ENCODE assay signal across 22 cellular contexts in the genomic region with DNA sequence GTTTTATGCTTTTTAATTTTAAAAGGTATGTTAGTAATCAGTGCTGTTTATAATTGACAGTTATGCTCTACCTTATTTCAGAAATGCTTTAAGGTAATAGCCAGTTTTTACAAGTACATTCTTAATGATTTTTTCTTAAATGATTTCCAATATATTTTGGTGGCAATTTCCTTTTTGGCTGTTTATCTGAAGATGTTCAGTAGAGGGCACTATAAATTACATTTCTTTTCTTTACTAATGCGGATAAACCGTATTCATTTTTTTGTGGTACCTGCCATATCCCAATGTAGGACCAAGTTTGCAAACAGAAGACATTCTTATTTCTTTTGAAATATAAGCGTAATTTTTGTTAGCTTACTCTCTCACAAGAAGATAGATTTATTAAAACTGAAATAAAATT.
A peak's percentile ranks its signal among the peaks of the same experiment; 100 is the strongest.
DNase-seq lines count a peak whose midpoint lies in the region; ATAC-seq, FAIRE-seq and TF ChIP-seq lines count a peak whose summit lies in the region.
"Had no signal": no experiment of that assay in that cellular context is flagged by ENCODE, and none has a peak within 500 bp of the region (broad histone marks: within the 10 kb centered on the region; RNA-seq: fewer than 3 reads in every experiment).

No MANE protein-coding gene starts in this region.

- H2BK20ac ChIP-seq in IMR-90 (ENCODE audit: low read depth, low read length), result no peak overlapping the region

- no peak overlapping the region for H4K91ac ChIP-seq in IMR-90 (ENCODE audit: insufficient read depth, low read depth, low read length)

- no peak for ATAC-seq in IMR-90 (ENCODE audit: low read depth)
- ATAC-seq in naive thymus-derived CD8-positive, alpha-beta T cell, result no peak
- ATAC-seq: K562; left ventricle myocardium superior; stimulated activated naive CD8-positive, alpha-beta T cell treated with anti-CD3 and anti-CD28 coated beads, Interleukin-15, amount 100 ng/mL, for 72 hours had no signal

- BruUV-seq in IMR-90 (replicated peaks; lab: Mats Ljungman, UMichigan), result no TSS peak

- H3K18ac ChIP-seq in IMR-90 (ENCODE audit: low read depth, low read length), result no peak overlapping the region

- H2BK15ac ChIP-seq in IMR-90 (ENCODE audit: low read depth, low read length), result no peak overlapping the region

- H4K8ac ChIP-seq in IMR-90 (ENCODE audit: low read depth in 2 of 2, low read length in 2 of 2), result no peak overlapping the region

- H3K56ac ChIP-seq in IMR-90 (ENCODE audit: extremely low read depth, insufficient read depth, low read length), result no peak overlapping the region

- H3K9me1 ChIP-seq in IMR-90 (ENCODE audit: insufficient read depth, low read length), result peaks cover 4% of the 10 kb centered on the region

- WGBS in IMR-90 (ENCODE audit: extremely low coverage in 2 of 2, insufficient read length in 1 of 2), 2 experiments, result no CpG with 5 or more reads among the region's 3 CpGs

- no peak overlapping the region for H4K5ac ChIP-seq in IMR-90 (ENCODE audit: low read depth, low read length)

- POLR2A ChIA-PET in IMR-90 (lab: Charles Lee; ENCODE audit: unreplicated experiment), result interaction anchor here (0.7 kb wide), 1 partner anchor 504 kb away, joined by 6 read pairs; no protein-coding TSS in a partner anchor
- POLR2A ChIA-PET in naive thymus-derived CD8-positive, alpha-beta T cell (lab: Charles Lee), result no interaction called here

- no peak overlapping the region for H3K4ac ChIP-seq in IMR-90 (ENCODE audit: low read depth, low read length)

- peaks cover 13% of the 10 kb centered on the region for H4K20me1 ChIP-seq in IMR-90 (ENCODE audit: insufficient read depth, low read length)

- no peak overlapping the region for H2BK5ac ChIP-seq in IMR-90 (ENCODE audit: low read depth, low read length, poor library complexity, severe bottlenecking)

- no peak overlapping the region for H3K27ac Mint-ChIP-seq in naive thymus-derived CD8-positive, alpha-beta T cell
- H3K27ac Mint-ChIP-seq: activated CD4-positive, alpha-beta T cell treated with anti-CD3 and anti-CD28 coated beads, Interleukin-2, amount 10 ng/mL, durations not matched to agents 24 days and 14 days had no signal

- H2BK120ac ChIP-seq in IMR-90 (ENCODE audit: low read depth, low read length), result no peak overlapping the region

- dilution Hi-C loops in IMR-90 (cut with HindIII; ENCODE audit: low sequenced_read_pairs, unreplicated experiment), result no loop called here

- H3K79me1 ChIP-seq in IMR-90 (ENCODE audit: low read depth in 1 of 2, low read length in 2 of 2), result peaks cover 20 to 47% of the 10 kb centered on the region in 2 experiments

- no peak overlapping the region for H3K9ac ChIP-seq in IMR-90 (ENCODE audit: low read depth, low read length)

- H3K14ac ChIP-seq in IMR-90 (replicated peaks; ENCODE audit: low read depth, low read length), result no peak overlapping the region

- no peak overlapping the region for H2AFZ ChIP-seq in IMR-90 (replicated peaks; ENCODE audit: low read length, poor library complexity)

- no peak overlapping the region for H3K23ac ChIP-seq in IMR-90 (ENCODE audit: low read depth, low read length)

- DNase-seq in D721Med (ENCODE audit: insufficient read length, low spot score) (no peak), IMR-90 (no peak), dermis blood vessel endothelial cell (peak; percentile 7), retinal pigment epithelial cell (ENCODE audit: low read depth) (no peak), D341Med (ENCODE audit: low spot score) (no peak), KBM-7 (no peak)
- DNase-seq in naive thymus-derived CD8-positive, alpha-beta T cell, result no peak
- DNase-seq: activated CD4-positive, alpha-beta T cell treated with anti-CD3 and anti-CD28 coated beads, Interleukin-2, amount 10 ng/mL, durations not matched to agents 24 days and 14 days; activated effector memory CD4-positive, alpha-beta T cell treated with anti-CD3 and anti-CD28 coated beads, Interleukin-2, amount 50 U/mL, for 16 hours; C1 segment of cervical spinal cord; esophagus squamous epithelium; left ventricle myocardium superior; NCI-H1092; NCI-H2081; NCI-H510A; pancreas; sigmoid colon; stimulated activated CD4-positive, alpha-beta T cell treated with anti-CD3 and anti-CD28 coated beads, Interleukin-2, amount 100 ng/mL, for 24 hours; stimulated activated naive CD8-positive, alpha-beta T cell treated with anti-CD3 and anti-CD28 coated beads, Interleukin-15, amount 100 ng/mL, for 72 hours; T-helper 1 cell; trophoblast cell had no signal

- TF ChIP-seq RAD21 in IMR-90 (IDR thresholded peaks at IDR 0.05; ENCODE audit: low read length), result no peak

- no peaks in the 10 kb centered on the region for H3K9me3 Mint-ChIP-seq in naive thymus-derived CD8-positive, alpha-beta T cell
- H3K9me3 Mint-ChIP-seq: activated CD4-positive, alpha-beta T cell treated with anti-CD3 and anti-CD28 coated beads, Interleukin-2, amount 10 ng/mL, durations not matched to agents 24 days and 14 days; stimulated activated naive CD8-positive, alpha-beta T cell treated with anti-CD3 and anti-CD28 coated beads, Interleukin-15, amount 100 ng/mL, for 72 hours had no signal

- no peak for FAIRE-seq in D721Med (lab: Jason Lieb, UNC)
- FAIRE-seq: K562, pancreas had no signal

- no peak overlapping the region for H3K4me3 ChIP-seq in IMR-90 (ENCODE audit: insufficient read depth, low read depth, low read length)
- H3K4me3 ChIP-seq in retinal pigment epithelial cell (ENCODE audit: low read length), result no peak overlapping the region
- H3K4me3 ChIP-seq: esophagus squamous epithelium, K562, pancreas, sigmoid colon had no signal

- H3K4me1 ChIP-seq in IMR-90 (ENCODE audit: control insufficient read depth, insufficient read depth, low read length), result peaks cover 5% of the 10 kb centered on the region

- intact Hi-C loops in IMR-90 (cut with micrococcal nuclease), result no loop called here

- no peak overlapping the region for H2AK5ac ChIP-seq in IMR-90 (ENCODE audit: low read depth, low read length)

- in situ Hi-C loops in IMR-90 (cut with MboI; ENCODE audit: low sequenced_read_pairs), result loop anchor here (10.0 kb wide), 1 partner anchor 300 kb away; no protein-coding TSS in a partner anchor
- in situ Hi-C loops in KBM-7 (cut with MboI; ENCODE audit: low pct_unique_long_range_greater_than_20kb, low sequenced_read_pairs), result no loop called here

- H3K36me3 Mint-ChIP-seq in naive thymus-derived CD8-positive, alpha-beta T cell, result peaks cover 16 to 87% (median 30%) of the 10 kb centered on the region in 3 donors

- CTCF ChIA-PET in IMR-90 (lab: Yijun Ruan, JAX), result interaction anchor here (0.5 kb wide), 1 partner anchor 430 kb away, joined by 3 read pairs; no protein-coding TSS in a partner anchor

- no peaks in the 10 kb centered on the region for H3K9me3 ChIP-seq in IMR-90 (ENCODE audit: control insufficient read depth, insufficient read depth, low read length)
- H3K9me3 ChIP-seq: esophagus squamous epithelium, pancreas, sigmoid colon had no signal

- H3K36me3 ChIP-seq in IMR-90 (ENCODE audit: control insufficient read depth, insufficient read depth, low read length), result peaks cover 25% of the 10 kb centered on the region
- H3K36me3 ChIP-seq: pancreas had no signal

- no peak overlapping the region for H3K4me3 Mint-ChIP-seq in naive thymus-derived CD8-positive, alpha-beta T cell
- H3K4me3 Mint-ChIP-seq: activated CD4-positive, alpha-beta T cell treated with anti-CD3 and anti-CD28 coated beads, Interleukin-2, amount 10 ng/mL, durations not matched to agents 24 days and 14 days; stimulated activated naive CD8-positive, alpha-beta T cell treated with anti-CD3 and anti-CD28 coated beads, Interleukin-15, amount 100 ng/mL, for 72 hours had no signal

- no peaks in the 10 kb centered on the region for H3K27me3 ChIP-seq in IMR-90 (ENCODE audit: control insufficient read depth, insufficient read depth, low read length)
- H3K27me3 ChIP-seq: esophagus squamous epithelium, pancreas, sigmoid colon had no signal

- H3K4me2 ChIP-seq in IMR-90 (ENCODE audit: low read depth, low read length), result no peak overlapping the region

- no peak overlapping the region for H3K27ac ChIP-seq in IMR-90 (ENCODE audit: insufficient read depth, low read length)
- H3K27ac ChIP-seq: esophagus squamous epithelium, sigmoid colon had no signal

- TF ChIP-seq CTCF in D721Med (IDR thresholded peaks at IDR 0.05; ENCODE audit: insufficient read depth, missing control alignments), result peak; percentile 25
- 0 out of 2 replicates have a peak, but pooled peaks have one; percentile 26 for TF ChIP-seq CTCF in IMR-90 (conservative IDR thresholded peaks at IDR 0.05; ENCODE audit: low read depth, low read length)
- TF ChIP-seq CTCF in retinal pigment epithelial cell (conservative IDR thresholded peaks at IDR 0.05; ENCODE audit: low read depth, low read length), result peak; percentile 8

- H3K27me3 Mint-ChIP-seq in naive thymus-derived CD8-positive, alpha-beta T cell, result no peaks in the 10 kb centered on the region
- H3K27me3 Mint-ChIP-seq: activated CD4-positive, alpha-beta T cell treated with anti-CD3 and anti-CD28 coated beads, Interleukin-2, amount 10 ng/mL, durations not matched to agents 24 days and 14 days; stimulated activated naive CD8-positive, alpha-beta T cell treated with anti-CD3 and anti-CD28 coated beads, Interleukin-15, amount 100 ng/mL, for 72 hours had no signal

- TF ChIP-seq POLR2A in IMR-90 (IDR thresholded peaks at IDR 0.05; ENCODE audit: low read depth, low read length), result no peak

- no peak overlapping the region for H2AK9ac ChIP-seq in IMR-90 (replicated peaks; ENCODE audit: low read depth, low read length, poor library complexity)

- H3K4me1 Mint-ChIP-seq in naive thymus-derived CD8-positive, alpha-beta T cell, result peaks cover 0 to 13% (median 4%) of the 10 kb centered on the region in 4 donors

TF ChIP-seq in IMR-90, 13 proteins besides CTCF, POLR2A, EP300 and RAD21:
- TF ChIP-seq FOS (IDR thresholded peaks at IDR 0.05; ENCODE audit: low read depth, low read length) (no peak), MAFK (IDR thresholded peaks at IDR 0.05; ENCODE audit: low read depth, low read length) (no peak), SMC3 (IDR thresholded peaks at IDR 0.05; ENCODE audit: low read depth, low read length) (0 out of 2 replicates have a peak, but pooled peaks have one; percentile 7)
